10 cellular contexts compared by ENCODE assay signal in genomic region chr4:56728512-56728911, GRCh38. TPM values are rescaled to one million over a fixed set of nuclear protein-coding genes. Genes with fewer than 3 reads are reported as not detected.
A peak's percentile ranks its signal among the peaks of the same experiment; 100 is the strongest.
DNase-seq lines count a peak whose midpoint lies in the region; ATAC-seq and TF ChIP-seq lines count a peak whose summit lies in the region.
"Had no signal": no experiment of that assay in that cellular context is flagged by ENCODE, and none has a peak within 500 bp of the region (broad histone marks: within the 10 kb centered on the region; RNA-seq: fewer than 3 reads in every experiment).

No MANE protein-coding gene starts in this region.

- DNase-seq in GDM1 (lab: John Stamatoyannopoulos, UW), result peak; percentile 17
- DNase-seq in NCI-H345 treated with DMSO at 0.1 percent for 48 hours (lab: John Stamatoyannopoulos, UW; ENCODE audit: unreplicated experiment), result peak; percentile 27
- DNase-seq in esophagus muscularis mucosa (ENCODE audit: extremely low spot score), result no peak
- DNase-seq in renal cortical epithelial cell (ENCODE audit: low read depth), result peak; percentile 44
- no peak for DNase-seq in activated effector memory CD4-positive, alpha-beta T cell treated with Interleukin-2 at 50 U/mL for 16 hours
- no peak for DNase-seq in stimulated activated CD4-positive, alpha-beta T cell treated with anti-CD3 and anti-CD28 coated beads, Interleukin-4, amount 100 ng/mL, for 24 hours

- peak; percentile 81 for TF ChIP-seq EP300 in esophagus muscularis mucosa (IDR thresholded peaks at IDR 0.05)

- TF ChIP-seq POLR2A in esophagus muscularis mucosa (IDR thresholded peaks at IDR 0.05; ENCODE audit: low read depth), result no peak

- peaks cover 3 to 18% (median 10%) of the 10 kb centered on the region in 4 donors for H3K4me1 ChIP-seq in esophagus muscularis mucosa
- H3K4me1 ChIP-seq: tibial nerve had no signal

- no peak for ATAC-seq in GM21423 (IDR thresholded peaks at IDR 0.05; ENCODE audit: unreplicated experiment)
- no peak for ATAC-seq in GM21447 (IDR thresholded peaks at IDR 0.05; ENCODE audit: unreplicated experiment)

- peak overlapping the region; percentile 59 to 72 (median 66) for H3K27ac ChIP-seq in esophagus muscularis mucosa (replicated peaks in 1 of 4)
- H3K27ac ChIP-seq: neutrophil, tibial nerve had no signal

- 38% methylated on average over 4 of the region's 4 CpGs for WGBS in esophagus muscularis mucosa

- no peaks in the 10 kb centered on the region for H3K27me3 ChIP-seq in esophagus muscularis mucosa
- H3K27me3 ChIP-seq: neutrophil, tibial nerve had no signal

- no peaks in the 10 kb centered on the region for H3K36me3 ChIP-seq in esophagus muscularis mucosa
- H3K36me3 ChIP-seq: neutrophil, tibial nerve had no signal

- TF ChIP-seq CTCF in esophagus muscularis mucosa (IDR thresholded peaks at IDR 0.05), result no peak

- intact Hi-C loops in esophagus muscularis mucosa (cut with DNase I), result no loop called here

- no peaks in the 10 kb centered on the region for H3K9me3 ChIP-seq in esophagus muscularis mucosa
- H3K9me3 ChIP-seq: neutrophil, tibial nerve had no signal

- H3K4me3 ChIP-seq in esophagus muscularis mucosa, result no peak overlapping the region
- H3K4me3 ChIP-seq: tibial nerve had no signal

RNA-seq across cellular contexts. Expression of gene HOPX, which starts 47.4 kb away (rescaled TPM):
- 10 to 100 TPM in 1 of 4 donors, 1 to 10 TPM in 3; 5.1 to 11.9 (median 7.5) TPM for total RNA-seq in esophagus muscularis mucosa
- 1.2 and 7.5 TPM in 2 replicates for total RNA-seq in renal cortical epithelial cell

Comparison
In these comparisons a context has a peak if more than half of its experiments do, and no peak if none do; other contexts are left out.
1. DNase-seq: peak in GDM1 (single experiment), NCI-H345 treated with DMSO at 0.1 percent for 48 hours (single experiment) and renal cortical epithelial cell (single experiment); none in esophagus muscularis mucosa (single experiment), activated effector memory CD4-positive, alpha-beta T cell treated with Interleukin-2 at 50 U/mL for 16 hours (single experiment) and stimulated activated CD4-positive, alpha-beta T cell treated with anti-CD3 and anti-CD28 coated beads, Interleukin-4, amount 100 ng/mL, for 24 hours (single experiment).